10 cellular contexts compared by ENCODE assay signal in genomic region chr3:72012376-72012775, GRCh38.
"Had no signal": no experiment of that assay in that cellular context is flagged by ENCODE, and none has a peak within 500 bp of the region (broad histone marks: within the 10 kb centered on the region; RNA-seq: fewer than 3 reads in every experiment).

No MANE protein-coding gene starts in this region.

- ATAC-seq: HCT116, HepG2 had no signal

- DNase-seq: GOT3, H7, HFFc6, Karpas-422, KBM-7 had no signal

- H3K4me1 ChIP-seq: HAP-1 had no signal

- H3K36me3 ChIP-seq: HAP-1 had no signal

- H3K9ac ChIP-seq: KMS-11 had no signal

- H3K4me3 ChIP-seq: HAP-1 had no signal

- H3K4me2 ChIP-seq: KMS-11 had no signal

- H3K27ac ChIP-seq: HL-60, KMS-11 had no signal
